In genomic region chr19:37506387-37507166, GRCh38 we compare ENCODE assay signal across 1 cellular context.
TF ChIP-seq lines count a peak whose summit lies in the region.

TSS of gene ZNF793 (plus strand) at chr19:37506939. CDS start at chr19:37523440, 16,501 bp downstream.

TF ChIP-seq in HEK293, 187 proteins besides CTCF, POLR2A, EP300 and RAD21 (continued from another document):
- TF ChIP-seq REST (tag by site-specific recombination; IDR thresholded peaks at IDR 0.05): 0 out of 2 replicates have a peak, but pooled peaks have one; percentile 81
- peak; percentile 98 for TF ChIP-seq KLF1 (tag by site-specific recombination; IDR thresholded peaks at IDR 0.05)
- TF ChIP-seq ZNF843 (tag by site-specific recombination; IDR thresholded peaks at IDR 0.05): peak; percentile 79
- peak; percentile 92 for TF ChIP-seq ZNF501 (tag by site-specific recombination; IDR thresholded peaks at IDR 0.05)
- TF ChIP-seq ZNF629 (tag by site-specific recombination; IDR thresholded peaks at IDR 0.05): peak; percentile 73
- TF ChIP-seq ZNF785 (tag by site-specific recombination; IDR thresholded peaks at IDR 0.05): peak; percentile 84
- TF ChIP-seq ZNF692 (tag by site-specific recombination; IDR thresholded peaks at IDR 0.05): peak; percentile 92
- no peak for TF ChIP-seq ZNF521 (tag by site-specific recombination; IDR thresholded peaks at IDR 0.05)
- no peak for TF ChIP-seq IKZF3 (tag by site-specific recombination; IDR thresholded peaks at IDR 0.05)
- TF ChIP-seq ZBTB11 (tag by site-specific recombination; conservative IDR thresholded peaks at IDR 0.05; ENCODE audit: low read depth): peak; percentile 65
- peak; percentile 68; the same call in 1 of the 2 replicates for TF ChIP-seq PATZ1 (tag by site-specific recombination; IDR thresholded peaks at IDR 0.05)
- TF ChIP-seq ZNF514 (tag by site-specific recombination; IDR thresholded peaks at IDR 0.05): 0 out of 2 replicates have a peak, but pooled peaks have one; percentile 6
- peak; percentile 35; the same call in 1 of the 2 replicates for TF ChIP-seq ZNF394 (tag by site-specific recombination; IDR thresholded peaks at IDR 0.05; ENCODE audit: borderline replicate concordance)
- no peak for TF ChIP-seq SCRT2 (tag by site-specific recombination; IDR thresholded peaks at IDR 0.05)
- peak; percentile 95 for TF ChIP-seq ZFP37 (tag by site-specific recombination; IDR thresholded peaks at IDR 0.05)
